Comparison of ENCODE assay signal across 8 cellular contexts in genomic region chr12:124745891-124746570, GRCh38.
A peak's percentile ranks its signal among the peaks of the same experiment; 100 is the strongest.
DNase-seq lines count a peak whose midpoint lies in the region; ATAC-seq, FAIRE-seq and TF ChIP-seq lines count a peak whose summit lies in the region.

No MANE protein-coding gene starts in this region.

- peak; percentile 99 for FAIRE-seq in HTR-8/SVneo (lab: Jason Lieb, UNC)

- H3K36me3 ChIP-seq in Caco-2 (ENCODE audit: control insufficient read depth, insufficient read depth, low read length) (no peaks in the 10 kb centered on the region), brain microvascular endothelial cell (replicated peaks) (no peaks in the 10 kb centered on the region)

- POLR2A ChIA-PET in Caco-2 (lab: Charles Lee), result no interaction called here

- no TSS peak for BruUV-seq in Caco-2 (replicated peaks; lab: Mats Ljungman, UMichigan)

- H3K27ac Mint-ChIP-seq in Caco-2 (ENCODE audit: unreplicated experiment), result peak overlapping the region; percentile 43

- no peaks in the 10 kb centered on the region for H3K9me3 Mint-ChIP-seq in Caco-2 (ENCODE audit: unreplicated experiment)

- peak overlapping the region; percentile 30 for H3K27ac ChIP-seq in brain microvascular endothelial cell

- no peak overlapping the region for H3K4me3 Mint-ChIP-seq in Caco-2 (ENCODE audit: unreplicated experiment)

- H3K4me1 Mint-ChIP-seq in Caco-2 (ENCODE audit: low read depth, unreplicated experiment), result peaks cover 12% of the 10 kb centered on the region

- H3K27me3 Mint-ChIP-seq in Caco-2 (ENCODE audit: insufficient read depth, unreplicated experiment), result no peaks in the 10 kb centered on the region

- H3K4me3 ChIP-seq in Caco-2 (ENCODE audit: low read depth, low read length), result no peak overlapping the region
- peak overlapping the region; percentile 9 for H3K4me3 ChIP-seq in brain microvascular endothelial cell (ENCODE audit: low read depth, low read length)

- in situ Hi-C loops in brain microvascular endothelial cell (cut with HindIII; ENCODE audit: low pct_ligation_motif_present, low sequenced_read_pairs), result no loop called here

- no peaks in the 10 kb centered on the region for H3K9me3 ChIP-seq in Caco-2

- TF ChIP-seq CTCF in Caco-2 (IDR thresholded peaks at IDR 0.05; ENCODE audit: insufficient read depth in 1 of 2, low read depth in 1 of 2, low read length in 1 of 2, severe bottlenecking in 1 of 2, unreplicated experiment in 1 of 2), result no peak
- no peak for TF ChIP-seq CTCF in brain microvascular endothelial cell (IDR thresholded peaks at IDR 0.05; ENCODE audit: low read depth, low read length, missing control alignments)

- H3K27me3 ChIP-seq in Caco-2 (replicated peaks; ENCODE audit: control insufficient read depth, insufficient read depth, low read length) (no peaks in the 10 kb centered on the region), brain microvascular endothelial cell (replicated peaks) (no peaks in the 10 kb centered on the region)

- no peak for ATAC-seq in GM21515 (IDR thresholded peaks at IDR 0.05; ENCODE audit: unreplicated experiment)

- H3K4me1 ChIP-seq in Caco-2, result peaks cover 12% of the 10 kb centered on the region

- CTCF ChIA-PET in Caco-2 (lab: Charles Lee), result interaction anchor here (0.6 to 1.1 kb wide), 2 partner anchors 18 to 25 kb away, joined by 3 to 4 read pairs; no protein-coding TSS in a partner anchor

- intact Hi-C loops in Caco-2 (cut with micrococcal nuclease; ENCODE audit: unreplicated experiment), result loop anchor here (1.0 to 2.0 kb wide), 2 partner anchors 29 to 113 kb away; no protein-coding TSS in a partner anchor

- peaks cover 9% of the 10 kb centered on the region for H3K36me3 Mint-ChIP-seq in Caco-2 (ENCODE audit: insufficient read depth, unreplicated experiment)

- DNase-seq in Caco-2 (peak; percentile 73 to 80), HTR-8/SVneo (ENCODE audit: insufficient read length, low spot score) (peak; percentile 84), NOMO-1 treated with DMSO at 0.1 percent for 48 hours (lab: John Stamatoyannopoulos, UW; ENCODE audit: unreplicated experiment) (peak; percentile 51), brain microvascular endothelial cell (peak; percentile 84), iPS DF 19.7 (ENCODE audit: low read depth, low spot score) (peak; percentile 69), retina (peak; percentile 93)
- no peak for DNase-seq in NK-92 treated with Interleukin-12 subunit alpha and Interleukin-12 subunit beta, amount 100 ng/mL, for 24 hours (lab: John Stamatoyannopoulos, UW)
